ENCODE assay signal across 7 cellular contexts in the genomic region with DNA sequence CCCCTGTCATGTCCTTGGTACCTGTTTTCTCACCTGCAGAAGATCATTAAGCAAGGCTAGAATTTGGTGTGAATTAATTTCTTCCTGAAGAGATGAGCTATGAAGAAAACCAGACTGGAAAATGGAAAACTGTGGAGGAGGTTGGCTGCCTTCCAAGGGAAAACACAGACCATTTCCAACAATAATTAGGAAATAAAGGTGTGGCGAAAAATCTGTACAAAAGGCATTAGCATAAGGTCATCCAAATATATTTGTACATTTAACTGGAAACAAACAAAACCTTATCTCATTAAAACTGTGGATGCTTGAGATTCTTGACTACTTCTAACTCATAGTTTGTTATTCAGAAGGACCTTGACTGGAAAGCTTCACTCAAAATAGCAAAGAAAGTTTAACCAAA. TPM values are rescaled to one million over a fixed set of nuclear protein-coding genes. Genes with fewer than 3 reads are reported as not detected.
A peak's percentile ranks its signal among the peaks of the same experiment; 100 is the strongest.
DNase-seq lines count a peak whose midpoint lies in the region; ATAC-seq, FAIRE-seq and TF ChIP-seq lines count a peak whose summit lies in the region.

No MANE protein-coding gene starts in this region.

- H3K9me3 ChIP-seq in HEK293 (ENCODE audit: control insufficient read depth, insufficient read depth, low read depth, low read length), result no peaks in the 10 kb centered on the region
- H3K9me3 ChIP-seq in small intestine (ENCODE audit: control insufficient read depth, low read depth), result no peaks in the 10 kb centered on the region

- peak overlapping the region; percentile 97 for H3K27ac Mint-ChIP-seq in activated CD8-positive, alpha-beta T cell treated with anti-CD3 and anti-CD28 coated beads for 36 hours

- intact Hi-C loops in activated CD8-positive, alpha-beta T cell treated with anti-CD3 and anti-CD28 coated beads for 36 hours (cut with micrococcal nuclease), result loop anchor here (5.0 to 10.0 kb wide), 2 partner anchors 51 to 209 kb away; partner anchors contain the start of genes SFR1 and SLK

- CTCF ChIA-PET in HEK293 (lab: Yijun Ruan, JAX), result interaction anchor here (0.7 kb wide), 2 partner anchors 549 to 1156 kb away, joined by 3 read pairs; no protein-coding TSS in a partner anchor
- CTCF ChIA-PET in activated CD8-positive, alpha-beta T cell treated with anti-CD3 and anti-CD28 coated beads for 36 hours (lab: Charles Lee), result interaction anchor here (0.9 to 1.3 kb wide), 4 partner anchors 21 to 230 kb away, joined by 3 read pairs; no protein-coding TSS in a partner anchor

- FAIRE-seq in small intestine (lab: Jason Lieb, UNC), result no peak

- 16 to 42% (median 23%) methylated on average over 1 of the region's 1 CpG for WGBS in small intestine, 3 donors

- H3K36me3 Mint-ChIP-seq in activated CD8-positive, alpha-beta T cell treated with anti-CD3 and anti-CD28 coated beads for 36 hours (ENCODE audit: low read depth), result peaks cover 39% of the 10 kb centered on the region

- H3K9me3 Mint-ChIP-seq in activated CD8-positive, alpha-beta T cell treated with anti-CD3 and anti-CD28 coated beads for 36 hours, result peaks cover 8% of the 10 kb centered on the region

- H3K27ac ChIP-seq in HEK293 (ENCODE audit: extremely low read depth, low read depth, low read length), result no peak overlapping the region; the same call in 1 of the 2 replicates
- peak overlapping the region; percentile 28 to 76 for H3K27ac ChIP-seq in small intestine (ENCODE audit: low read depth in 1 of 2, low read length in 1 of 2)

- ATAC-seq in activated CD8-positive, alpha-beta T cell treated with anti-CD3 and anti-CD28 coated beads for 36 hours, result no peak

- H3K4me1 Mint-ChIP-seq in activated CD8-positive, alpha-beta T cell treated with anti-CD3 and anti-CD28 coated beads for 36 hours (ENCODE audit: low read depth), result peaks cover 48% of the 10 kb centered on the region

- H3K4me1 ChIP-seq in HEK293 (ENCODE audit: control insufficient read depth, insufficient read depth, low read length) (peaks cover 12% of the 10 kb centered on the region), small intestine (ENCODE audit: control insufficient read depth in 2 of 2, insufficient read depth in 1 of 2, low read depth in 1 of 2, low read length in 1 of 2) (peaks cover 0 to 5% of the 10 kb centered on the region in 2 donors)

- no peak for TF ChIP-seq CTCF in HEK293 (tag by site-specific recombination; IDR thresholded peaks at IDR 0.05)
- no peak for TF ChIP-seq CTCF in activated CD8-positive, alpha-beta T cell treated with anti-CD3 and anti-CD28 coated beads for 36 hours (IDR thresholded peaks at IDR 0.05)
- TF ChIP-seq CTCF in fibroblast of the aortic adventitia (IDR thresholded peaks at IDR 0.05; ENCODE audit: insufficient read depth, low read length), result no peak

- H3K4me3 ChIP-seq in HEK293 (ENCODE audit: low read depth, low read length), result no peak overlapping the region
- H3K4me3 ChIP-seq in fibroblast of the aortic adventitia (ENCODE audit: low read depth, low read length), result peak overlapping the region; percentile 87
- H3K4me3 ChIP-seq in small intestine (ENCODE audit: low read depth in 1 of 2, low read length in 2 of 2), result peak overlapping the region in 1 of 2 donors; percentile 16

- H3K27me3 Mint-ChIP-seq in activated CD8-positive, alpha-beta T cell treated with anti-CD3 and anti-CD28 coated beads for 36 hours, result no peaks in the 10 kb centered on the region

- DNase-seq in activated CD8-positive, alpha-beta T cell treated with anti-CD3 and anti-CD28 coated beads for 36 hours, result no peak
- DNase-seq in fibroblast of the aortic adventitia (ENCODE audit: low read depth) (no peak), small intestine (no peak), NCI-H2171 (lab: John Stamatoyannopoulos, UW) (no peak), HCEC 1CT (no peak), iPS-NIHi11 (ENCODE audit: low spot score) (no peak)

- H3K4me3 Mint-ChIP-seq in activated CD8-positive, alpha-beta T cell treated with anti-CD3 and anti-CD28 coated beads for 36 hours, result peak overlapping the region; percentile 92

- POLR2A ChIA-PET in HEK293 (lab: Yijun Ruan, JAX), result interaction anchor here (0.6 to 2.3 kb wide), 3 partner anchors 8 to 279 kb away, joined by 5 to 11 read pairs (median 5); no protein-coding TSS in a partner anchor
- POLR2A ChIA-PET in activated CD8-positive, alpha-beta T cell treated with anti-CD3 and anti-CD28 coated beads for 36 hours (lab: Charles Lee), result interaction anchor here (0.9 to 2.5 kb wide), 5 partner anchors 12 to 227 kb away, joined by 3 to 11 read pairs (median 4); partner anchors contain the start of gene SFR1

- H3K27me3 ChIP-seq in small intestine (ENCODE audit: control insufficient read depth in 2 of 2, insufficient read depth in 2 of 2, low read length in 2 of 2), result no peaks in the 10 kb centered on the region

- peaks cover 0 to 11% of the 10 kb centered on the region in 2 experiments; a peak in 1 of 3 replicates for H3K36me3 ChIP-seq in HEK293 (ENCODE audit: control insufficient read depth in 2 of 2, insufficient read depth in 1 of 2, low read length in 2 of 2)
- H3K36me3 ChIP-seq in small intestine (ENCODE audit: control insufficient read depth in 2 of 2, insufficient read depth in 2 of 2, low read length in 2 of 2), result no peaks in the 10 kb centered on the region

TF ChIP-seq in HEK293, 187 proteins besides CTCF, POLR2A, EP300 and RAD21:
- TF ChIP-seq, protein P1, sequence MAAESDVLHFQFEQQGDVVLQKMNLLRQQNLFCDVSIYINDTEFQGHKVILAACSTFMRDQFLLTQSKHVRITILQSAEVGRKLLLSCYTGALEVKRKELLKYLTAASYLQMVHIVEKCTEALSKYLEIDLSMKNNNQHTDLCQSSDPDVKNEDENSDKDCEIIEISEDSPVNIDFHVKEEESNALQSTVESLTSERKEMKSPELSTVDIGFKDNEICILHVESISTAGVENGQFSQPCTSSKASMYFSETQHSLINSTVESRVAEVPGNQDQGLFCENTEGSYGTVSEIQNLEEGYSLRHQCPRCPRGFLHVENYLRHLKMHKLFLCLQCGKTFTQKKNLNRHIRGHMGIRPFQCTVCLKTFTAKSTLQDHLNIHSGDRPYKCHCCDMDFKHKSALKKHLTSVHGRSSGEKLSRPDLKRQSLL (tag by site-specific recombination; IDR thresholded peaks at IDR 0.05), result no peak
- TF ChIP-seq ZNF664 (tag by site-specific recombination; IDR thresholded peaks at IDR 0.05) (peak; percentile 64; the same call in 1 of the 2 replicates), ZEB2 (tag by site-specific recombination; IDR thresholded peaks at IDR 0.05) (no peak)
- TF ChIP-seq, protein P2, sequence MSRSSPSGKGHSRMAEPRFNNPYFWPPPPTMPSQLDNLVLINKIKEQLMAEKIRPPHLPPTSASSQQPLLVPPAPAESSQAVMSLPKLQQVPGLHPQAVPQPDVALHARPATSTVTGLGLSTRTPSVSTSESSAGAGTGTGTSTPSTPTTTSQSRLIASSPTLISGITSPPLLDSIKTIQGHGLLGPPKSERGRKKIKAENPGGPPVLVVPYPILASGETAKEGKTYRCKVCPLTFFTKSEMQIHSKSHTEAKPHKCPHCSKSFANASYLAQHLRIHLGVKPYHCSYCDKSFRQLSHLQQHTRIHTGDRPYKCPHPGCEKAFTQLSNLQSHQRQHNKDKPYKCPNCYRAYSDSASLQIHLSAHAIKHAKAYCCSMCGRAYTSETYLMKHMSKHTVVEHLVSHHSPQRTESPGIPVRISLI (tag by site-specific recombination; IDR thresholded peaks at IDR 0.05), result no peak
- TF ChIP-seq, protein P3, sequence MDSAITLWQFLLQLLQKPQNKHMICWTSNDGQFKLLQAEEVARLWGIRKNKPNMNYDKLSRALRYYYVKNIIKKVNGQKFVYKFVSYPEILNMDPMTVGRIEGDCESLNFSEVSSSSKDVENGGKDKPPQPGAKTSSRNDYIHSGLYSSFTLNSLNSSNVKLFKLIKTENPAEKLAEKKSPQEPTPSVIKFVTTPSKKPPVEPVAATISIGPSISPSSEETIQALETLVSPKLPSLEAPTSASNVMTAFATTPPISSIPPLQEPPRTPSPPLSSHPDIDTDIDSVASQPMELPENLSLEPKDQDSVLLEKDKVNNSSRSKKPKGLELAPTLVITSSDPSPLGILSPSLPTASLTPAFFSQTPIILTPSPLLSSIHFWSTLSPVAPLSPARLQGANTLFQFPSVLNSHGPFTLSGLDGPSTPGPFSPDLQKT (IDR thresholded peaks at IDR 0.05; ENCODE audit: borderline replicate concordance, low read depth, low read length), result no peak
- TF ChIP-seq, protein P4, sequence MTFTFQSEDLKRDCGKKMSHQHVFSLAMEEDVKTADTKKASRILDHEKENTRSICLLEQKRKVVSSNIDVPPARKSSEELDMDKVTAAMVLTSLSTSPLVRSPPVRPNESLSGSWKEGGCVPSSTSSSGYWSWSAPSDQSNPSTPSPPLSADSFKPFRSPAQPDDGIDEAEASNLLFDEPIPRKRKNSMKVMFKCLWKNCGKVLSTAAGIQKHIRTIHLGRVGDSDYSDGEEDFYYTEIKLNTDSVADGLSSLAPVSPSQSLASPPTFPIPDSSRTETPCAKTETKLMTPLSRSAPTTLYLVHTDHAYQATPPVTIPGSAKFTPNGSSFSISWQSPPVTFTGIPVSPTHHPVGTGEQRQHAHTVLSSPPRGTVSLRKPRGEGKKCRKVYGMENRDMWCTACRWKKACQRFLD (tag by site-specific recombination; IDR thresholded peaks at IDR 0.05), result no peak

RNA-seq across cellular contexts. Expression of gene STN1, which starts 1.7 kb away (rescaled TPM):
- total RNA-seq in activated CD8-positive, alpha-beta T cell treated with anti-CD3 and anti-CD28 coated beads for 36 hours, result 10 to 100 TPM; 32.1 to 32.4 TPM
- total RNA-seq in fibroblast of the aortic adventitia (ENCODE audit: low replicate concordance), result 18.4 and 34.9 TPM in 2 replicates
- 10 to 100 TPM; 11.2 to 18.1 (median 16.8) TPM for polyA plus RNA-seq in small intestine

RNA-seq across cellular contexts. Expression of gene SLK, which starts 50.7 kb away (rescaled TPM):
- 10 to 100 TPM; 17.8 to 19.2 TPM for total RNA-seq in activated CD8-positive, alpha-beta T cell treated with anti-CD3 and anti-CD28 coated beads for 36 hours
- total RNA-seq in fibroblast of the aortic adventitia (ENCODE audit: low replicate concordance), result 50.1 and 81.3 TPM in 2 replicates
- 10 to 100 TPM; 11.2 to 15.4 (median 13.1) TPM for polyA plus RNA-seq in small intestine
